ENCODE assay signal across 9 cellular contexts in the genomic region with DNA sequence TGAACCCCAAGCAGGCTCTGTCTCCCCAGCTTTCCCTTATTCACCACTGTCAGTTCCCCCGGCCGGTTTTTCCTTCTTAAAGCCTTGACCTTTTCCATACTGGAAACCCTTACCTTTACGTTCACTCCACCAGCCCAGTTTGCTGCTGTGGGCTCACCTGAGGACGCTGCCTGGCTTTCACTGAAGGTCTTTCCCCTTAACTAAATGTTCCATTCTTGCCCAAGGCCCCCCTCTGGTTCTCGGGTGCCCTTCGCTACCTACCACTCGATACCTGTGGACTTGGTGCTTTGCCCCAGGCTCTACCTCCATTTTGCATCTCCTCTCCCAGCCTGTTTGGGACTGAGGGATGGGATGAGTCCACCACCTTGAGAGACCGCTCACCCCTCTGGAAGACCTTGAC. TPM values are rescaled to one million over a fixed set of nuclear protein-coding genes. Genes with fewer than 3 reads are reported as not detected.
DNase-seq lines count a peak whose midpoint lies in the region; ATAC-seq and TF ChIP-seq lines count a peak whose summit lies in the region.
"Had no signal": no experiment of that assay in that cellular context is flagged by ENCODE, and none has a peak within 500 bp of the region (broad histone marks: within the 10 kb centered on the region; RNA-seq: fewer than 3 reads in every experiment).

No MANE protein-coding gene starts in this region.

- 17 to 21% (median 18%) methylated on average over 8 of the region's 8 CpGs for WGBS in heart left ventricle, 4 donors
- WGBS in mesenchymal stem cell, result 7% methylated on average over 8 of the region's 8 CpGs

- H3K23ac ChIP-seq in mesenchymal stem cell (ENCODE audit: low read length in 2 of 2), result no peak overlapping the region

- peak overlapping the region; percentile 64 to 98 for H3K18ac ChIP-seq in mesenchymal stem cell (ENCODE audit: low read depth in 1 of 2, low read length in 2 of 2)

- H3K79me1 ChIP-seq in mesenchymal stem cell (replicated peaks; ENCODE audit: low read length, poor library complexity, severe bottlenecking), result peaks cover 11% of the 10 kb centered on the region

- CTCF ChIA-PET in MCF 10A (lab: Yijun Ruan, JAX), result no interaction called here

- no peak overlapping the region for H2BK15ac ChIP-seq in mesenchymal stem cell (ENCODE audit: low read depth, poor library complexity, severe bottlenecking)

- H3K36me3 ChIP-seq in heart left ventricle (peaks cover 0 to 66% (median 62%) of the 10 kb centered on the region in 9 donors), mesenchymal stem cell (ENCODE audit: control insufficient read depth in 1 of 2, insufficient read depth in 2 of 2, low read depth in 1 of 2, low read length in 2 of 2) (peaks cover 48 to 50% of the 10 kb centered on the region in 2 experiments), uterus (no peaks in the 10 kb centered on the region)

- H3K27ac ChIP-seq in heart left ventricle (peak overlapping the region; percentile 90 to 99 (median 96)), mesenchymal stem cell (ENCODE audit: low read length, poor library complexity, severe bottlenecking) (peak overlapping the region; percentile 92), uterus (peak overlapping the region; percentile 93 to 96)

- peak in 1 of 5 donors; percentile 25 for DNase-seq in heart left ventricle
- DNase-seq in left cardiac atrium, result no peak
- peak; percentile 16 for DNase-seq in MCF 10A (ENCODE audit: unreplicated experiment)
- DNase-seq in mesenchymal stem cell, result peak; percentile 4
- DNase-seq in uterus, result no peak
- no peak for DNase-seq in dedifferentiated amniotic fluid mesenchymal stem cell (ENCODE audit: extremely low spot score)
- no peak for DNase-seq in NCI-H2171 (lab: John Stamatoyannopoulos, UW)
- DNase-seq: activated CD8-positive, alpha-beta memory T cell treated with anti-CD3 and anti-CD28 coated beads for 24 hours had no signal

- H3K27ac Mint-ChIP-seq in MCF 10A (ENCODE audit: low read depth, unreplicated experiment), result peak overlapping the region; percentile 95

- peak overlapping the region; percentile 37 to 99 for H3K4ac ChIP-seq in mesenchymal stem cell (ENCODE audit: low read depth in 1 of 2, low read length in 2 of 2)

- H3K27me3 ChIP-seq in heart left ventricle (no peaks in the 10 kb centered on the region), mesenchymal stem cell (ENCODE audit: control insufficient read depth in 1 of 2, insufficient read depth in 1 of 2, low read length in 2 of 2) (no peaks in the 10 kb centered on the region), uterus (no peaks in the 10 kb centered on the region)

- no peak overlapping the region for H2BK120ac ChIP-seq in mesenchymal stem cell (ENCODE audit: low read depth, low read length)

- H4K91ac ChIP-seq in mesenchymal stem cell (ENCODE audit: low read length), result no peak overlapping the region

- TF ChIP-seq CTCF in heart left ventricle (IDR thresholded peaks at IDR 0.05) (no peak), MCF 10A (IDR thresholded peaks at IDR 0.05; ENCODE audit: unreplicated experiment) (no peak), uterus (IDR thresholded peaks at IDR 0.05) (no peak)

- no peaks in the 10 kb centered on the region for H3K9me3 ChIP-seq in heart left ventricle
- H3K9me3 ChIP-seq in mesenchymal stem cell (ENCODE audit: control insufficient read depth, low read length), result no peaks in the 10 kb centered on the region
- H3K9me3 ChIP-seq in uterus, result no peaks in the 10 kb centered on the region

- H3K27me3 Mint-ChIP-seq in MCF 10A (ENCODE audit: insufficient read depth, unreplicated experiment), result no peaks in the 10 kb centered on the region

- H3K4me3 ChIP-seq in heart left ventricle (peak overlapping the region; percentile 64 to 100 (median 97)), mesenchymal stem cell (ENCODE audit: insufficient read depth in 1 of 2, low read depth in 1 of 2, low read length in 2 of 2) (peak overlapping the region; percentile 96 to 98), uterus (peak overlapping the region; percentile 96 to 99)

- H3K4me3 Mint-ChIP-seq in MCF 10A (ENCODE audit: unreplicated experiment), result peak overlapping the region; percentile 100

- peak overlapping the region; percentile 62 for H3K4me2 ChIP-seq in mesenchymal stem cell (ENCODE audit: low read length, poor library complexity, severe bottlenecking)

- BruUV-seq in MCF 10A (replicated peaks; lab: Mats Ljungman, UMichigan), result no TSS peak

- ATAC-seq in heart left ventricle (no peak), left cardiac atrium (no peak), HG03108 (IDR thresholded peaks at IDR 0.05; ENCODE audit: unreplicated experiment) (no peak)

- no peaks in the 10 kb centered on the region for H3K9me3 Mint-ChIP-seq in MCF 10A (ENCODE audit: unreplicated experiment)

- H4K8ac ChIP-seq in mesenchymal stem cell (ENCODE audit: low read length), result peak overlapping the region; percentile 32

- peak overlapping the region; percentile 98 for H3K9ac ChIP-seq in mesenchymal stem cell (ENCODE audit: low read length)

- no peak overlapping the region for H3K14ac ChIP-seq in mesenchymal stem cell (ENCODE audit: low read length in 2 of 2)

- H2AK5ac ChIP-seq in mesenchymal stem cell (ENCODE audit: low read length, severe bottlenecking), result peak overlapping the region; percentile 4

- peaks cover 29% of the 10 kb centered on the region for H3K4me1 Mint-ChIP-seq in MCF 10A (ENCODE audit: insufficient read depth, unreplicated experiment)

- POLR2A ChIA-PET in MCF 10A (lab: Yijun Ruan, JAX), result interaction anchor here (0.8 to 4.3 kb wide), 8 partner anchors 9 to 331 kb away, joined by 3 to 31 read pairs (median 13); a partner anchor contains a TSS

- H3K36me3 Mint-ChIP-seq in MCF 10A (ENCODE audit: insufficient read depth, unreplicated experiment), result peaks cover 36% of the 10 kb centered on the region

- no peak overlapping the region for H2AFZ ChIP-seq in mesenchymal stem cell (ENCODE audit: low read depth, low read length)

- H2BK12ac ChIP-seq in mesenchymal stem cell (ENCODE audit: low read length in 2 of 2), result no peak overlapping the region

- intact Hi-C loops in heart left ventricle (cut with DNase I) (loop anchor here in 4 of 10 donors (1.0 to 10.0 kb wide), 5 partner anchors 19 to 142 kb away; a partner anchor contains a TSS), left cardiac atrium (cut with DNase I) (no loop called here), MCF 10A (cut with micrococcal nuclease) (loop anchor here (2.0 kb wide), 1 partner anchor 19 kb away; no protein-coding TSS in a partner anchor), uterus (cut with DNase I; ENCODE audit: low total_unique reads) (no loop called here)

- H3K4me1 ChIP-seq in heart left ventricle (peaks cover 0 to 60% (median 33%) of the 10 kb centered on the region in 12 donors), mesenchymal stem cell (ENCODE audit: control insufficient read depth, insufficient read depth, low read depth, low read length) (peaks cover 46% of the 10 kb centered on the region), uterus (peaks cover 5 to 16% of the 10 kb centered on the region in 2 donors)

- TF ChIP-seq POLR2A in heart left ventricle (IDR thresholded peaks at IDR 0.05) (no peak), uterus (IDR thresholded peaks at IDR 0.05) (no peak)

- H2BK5ac ChIP-seq in mesenchymal stem cell (ENCODE audit: low read depth, low read length, poor library complexity, severe bottlenecking), result no peak overlapping the region

RNA-seq across cellular contexts. Expression of a gene that starts 0.9 kb away (rescaled TPM):
- total RNA-seq in heart left ventricle, result 100 to 1,000 TPM; 225 to 400 (median 337) TPM
- polyA plus RNA-seq in heart left ventricle, result 100 to 1,000 TPM; 291 to 431 TPM
- 100 to 1,000 TPM; 278 to 314 TPM for total RNA-seq in left cardiac atrium
- 280 and 301 TPM in 2 replicates for total RNA-seq in MCF 10A (2022)
- 465 TPM for polyA plus RNA-seq in mesenchymal stem cell (2013, experiment 1 of 2)
- polyA plus RNA-seq in mesenchymal stem cell (2013, experiment 2 of 2), result 472 TPM
- total RNA-seq in uterus, result 100 to 1,000 TPM in 3 of 4 donors, 10 to 100 TPM in 1; 81.8 to 248 (median 172) TPM

RNA-seq across cellular contexts. Expression of a gene that starts 10.5 kb away (rescaled TPM):
- total RNA-seq in heart left ventricle (10 to 100 TPM; 58.2 to 81.9 (median 69.2) TPM), left cardiac atrium (10 to 100 TPM; 54.4 to 78.2 TPM), MCF 10A (2022) (62.7 and 73.9 TPM in 2 replicates), uterus (10 to 100 TPM; 11.8 to 73.0 (median 36.8) TPM)
- 10 to 100 TPM; 63.4 to 80.5 TPM for polyA plus RNA-seq in heart left ventricle
- polyA plus RNA-seq in mesenchymal stem cell (2013, experiment 1 of 2), result 24.1 TPM
- 23.9 TPM for polyA plus RNA-seq in mesenchymal stem cell (2013, experiment 2 of 2)

RNA-seq across cellular contexts. Expression of a gene that starts 20.3 kb away (rescaled TPM):
- total RNA-seq in heart left ventricle, result 10 to 100 TPM; 53.4 to 94.2 (median 70.9) TPM
- polyA plus RNA-seq in heart left ventricle, result 10 to 100 TPM; 36.3 to 59.8 TPM
- total RNA-seq in left cardiac atrium, result 10 to 100 TPM; 42.6 to 66.2 TPM
- 73.4 and 74.5 TPM in 2 replicates for total RNA-seq in MCF 10A (2022)
- 67.6 TPM for polyA plus RNA-seq in mesenchymal stem cell (2013, experiment 1 of 2)
- polyA plus RNA-seq in mesenchymal stem cell (2013, experiment 2 of 2), result 65.3 TPM
- 10 to 100 TPM; 20.5 to 86.3 (median 57.4) TPM for total RNA-seq in uterus

RNA-seq across cellular contexts. Expression of a gene that starts 40.3 kb away (rescaled TPM):
- total RNA-seq in heart left ventricle (10 to 100 TPM; 24.5 to 39.0 (median 30.9) TPM), left cardiac atrium (10 to 100 TPM; 29.1 to 30.5 TPM), MCF 10A (2022) (33.8 and 36.1 TPM in 2 replicates), uterus (10 to 100 TPM in 3 of 4 donors, 1 to 10 TPM in 1; 6.5 to 48.0 (median 32.3) TPM)
- polyA plus RNA-seq in heart left ventricle, result 10 to 100 TPM; 28.5 to 58.2 TPM
- 22.7 TPM for polyA plus RNA-seq in mesenchymal stem cell (2013, experiment 1 of 2)
- polyA plus RNA-seq in mesenchymal stem cell (2013, experiment 2 of 2), result 22.7 TPM

RNA-seq across cellular contexts. Expression of a gene that starts 53.9 kb away (rescaled TPM):
- total RNA-seq in heart left ventricle (not detected), left cardiac atrium (not detected), MCF 10A (2022) (not detected in 2 replicates), uterus (under 1 TPM in 1 of 4 donors, not detected in 3; 0.35 TPM)
- polyA plus RNA-seq in heart left ventricle, result under 1 TPM in 1 of 2 donors, not detected in 1; 0.11 TPM
- polyA plus RNA-seq in mesenchymal stem cell (2013, experiment 1 of 2), result not detected
- polyA plus RNA-seq in mesenchymal stem cell (2013, experiment 2 of 2), result not detected

Comparison
In these comparisons a context has a peak if more than half of its experiments do, and no peak if none do; other contexts are left out.
1. DNase-seq: peak in MCF 10A (single experiment) and mesenchymal stem cell (single experiment); none in left cardiac atrium (single experiment), uterus (0 of 2), dedifferentiated amniotic fluid mesenchymal stem cell (single experiment) and NCI-H2171 (single experiment).
2. Peak in every context shown above with its lines, with median percentiles within 50 percentile points of each other: H3K27ac ChIP-seq and H3K4me3 ChIP-seq.